Comparison of ENCODE assay signal across 1 cellular context in the genomic region with DNA sequence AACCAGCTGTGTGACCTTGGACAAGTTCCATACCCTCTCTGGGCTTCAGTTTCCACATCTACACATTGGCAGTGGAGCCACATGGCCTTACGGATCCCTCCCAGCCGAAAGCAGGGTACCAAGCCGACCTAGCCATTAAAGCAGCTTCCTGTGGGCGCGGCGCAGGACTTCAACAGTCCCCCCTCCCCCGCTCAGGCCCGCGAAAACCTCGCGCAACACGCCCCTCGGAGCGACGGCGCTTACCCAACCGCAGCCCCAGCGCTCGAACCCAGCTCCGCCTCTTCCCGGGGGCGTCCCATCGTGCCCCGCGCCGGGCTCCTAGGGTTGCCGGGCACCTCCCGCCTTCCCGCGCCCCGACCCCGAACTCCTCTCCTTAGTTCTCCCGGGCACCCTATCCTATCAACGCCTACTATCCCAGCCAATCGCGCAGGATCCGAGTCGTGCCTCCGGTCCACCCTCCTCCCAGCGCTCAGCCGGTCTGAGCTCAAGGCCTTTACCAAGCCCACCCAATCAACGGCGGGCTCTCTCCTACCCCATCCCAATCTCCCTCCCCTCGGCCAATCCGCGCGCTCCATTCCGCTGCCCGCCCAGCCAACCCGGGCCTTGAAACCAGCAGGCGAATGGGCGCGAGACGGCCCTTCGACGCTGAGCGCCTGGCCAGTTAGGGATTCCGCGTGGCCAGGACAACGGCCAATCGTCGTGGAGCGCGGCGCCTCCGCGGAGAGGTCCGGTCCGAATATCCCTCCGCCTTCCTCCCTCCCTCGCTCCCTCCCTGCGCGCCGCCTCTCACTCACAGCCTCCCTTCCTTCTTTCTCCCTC.
TF ChIP-seq lines count a peak whose summit lies in the region.

A gene (plus strand): TSS at position 767 of the 819 bp plus-strand sequence. CDS start 326 bp downstream, outside the sequence.

TF ChIP-seq in HEK293, 187 proteins besides CTCF, POLR2A, EP300 and RAD21 (continued from another document and continues in another):
- TF ChIP-seq, protein P1, sequence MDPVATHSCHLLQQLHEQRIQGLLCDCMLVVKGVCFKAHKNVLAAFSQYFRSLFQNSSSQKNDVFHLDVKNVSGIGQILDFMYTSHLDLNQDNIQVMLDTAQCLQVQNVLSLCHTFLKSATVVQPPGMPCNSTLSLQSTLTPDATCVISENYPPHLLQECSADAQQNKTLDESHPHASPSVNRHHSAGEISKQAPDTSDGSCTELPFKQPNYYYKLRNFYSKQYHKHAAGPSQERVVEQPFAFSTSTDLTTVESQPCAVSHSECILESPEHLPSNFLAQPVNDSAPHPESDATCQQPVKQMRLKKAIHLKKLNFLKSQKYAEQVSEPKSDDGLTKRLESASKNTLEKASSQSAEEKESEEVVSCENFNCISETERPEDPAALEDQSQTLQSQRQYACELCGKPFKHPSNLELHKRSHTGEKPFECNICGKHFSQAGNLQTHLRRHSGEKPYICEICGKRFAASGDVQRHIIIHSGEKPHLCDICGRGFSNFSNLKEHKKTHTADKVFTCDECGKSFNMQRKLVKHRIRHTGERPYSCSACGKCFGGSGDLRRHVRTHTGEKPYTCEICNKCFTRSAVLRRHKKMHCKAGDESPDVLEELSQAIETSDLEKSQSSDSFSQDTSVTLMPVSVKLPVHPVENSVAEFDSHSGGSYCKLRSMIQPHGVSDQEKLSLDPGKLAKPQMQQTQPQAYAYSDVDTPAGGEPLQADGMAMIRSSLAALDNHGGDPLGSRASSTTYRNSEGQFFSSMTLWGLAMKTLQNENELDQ (tag by site-specific recombination; IDR thresholded peaks at IDR 0.05; ENCODE audit: low read depth): no peak
- TF ChIP-seq, protein P2, sequence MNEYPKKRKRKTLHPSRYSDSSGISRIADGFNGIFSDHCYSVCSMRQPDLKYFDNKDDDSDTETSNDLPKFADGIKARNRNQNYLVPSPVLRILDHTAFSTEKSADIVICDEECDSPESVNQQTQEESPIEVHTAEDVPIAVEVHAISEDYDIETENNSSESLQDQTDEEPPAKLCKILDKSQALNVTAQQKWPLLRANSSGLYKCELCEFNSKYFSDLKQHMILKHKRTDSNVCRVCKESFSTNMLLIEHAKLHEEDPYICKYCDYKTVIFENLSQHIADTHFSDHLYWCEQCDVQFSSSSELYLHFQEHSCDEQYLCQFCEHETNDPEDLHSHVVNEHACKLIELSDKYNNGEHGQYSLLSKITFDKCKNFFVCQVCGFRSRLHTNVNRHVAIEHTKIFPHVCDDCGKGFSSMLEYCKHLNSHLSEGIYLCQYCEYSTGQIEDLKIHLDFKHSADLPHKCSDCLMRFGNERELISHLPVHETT (tag by site-specific recombination; IDR thresholded peaks at IDR 0.05): peak; percentile 98
- TF ChIP-seq ZNF248 (tag by site-specific recombination; IDR thresholded peaks at IDR 0.05) (no peak), ZSCAN30 (tag by site-specific recombination; IDR thresholded peaks at IDR 0.05) (peak; percentile 77; the same call in 1 of the 2 replicates), RBAK (tag by site-specific recombination; IDR thresholded peaks at IDR 0.05) (no peak), ZNF777 (tag by site-specific recombination; IDR thresholded peaks at IDR 0.05; ENCODE audit: borderline replicate concordance) (no peak), YY1 (tag by site-specific recombination; IDR thresholded peaks at IDR 0.05) (peak; percentile 70; the same call in 1 of the 2 replicates), EGR2 (tag by site-specific recombination; IDR thresholded peaks at IDR 0.05; ENCODE audit: low read depth) (peak; percentile 85), SETDB1 (IDR thresholded peaks at IDR 0.05; ENCODE audit: insufficient read length, low read length) (no peak), ZNF426 (tag by site-specific recombination; IDR thresholded peaks at IDR 0.05) (no peak), ZNF133 (tag by site-specific recombination; IDR thresholded peaks at IDR 0.05) (no peak), ZNF19 (tag by site-specific recombination; IDR thresholded peaks at IDR 0.05; ENCODE audit: low read depth) (no peak), OVOL3 (tag by site-specific recombination; IDR thresholded peaks at IDR 0.05) (peak; percentile 69; the same call in 1 of the 2 replicates), ZNF146 (tag by site-specific recombination; IDR thresholded peaks at IDR 0.05) (peak; percentile 92), ZNF350 (tag by site-specific recombination; IDR thresholded peaks at IDR 0.05) (no peak; the same call in 1 of the 2 replicates), TRIM28 (IDR thresholded peaks at IDR 0.05; ENCODE audit: borderline replicate concordance, low read length) (no peak), ZNF514 (tag by site-specific recombination; IDR thresholded peaks at IDR 0.05) (no peak), ZNF157 (tag by site-specific recombination; IDR thresholded peaks at IDR 0.05) (no peak), ZNF529 (tag by site-specific recombination; IDR thresholded peaks at IDR 0.05; ENCODE audit: insufficient replicate concordance) (no peak), ZNF114 (tag by site-specific recombination; IDR thresholded peaks at IDR 0.05) (no peak), KLF9 (tag by site-specific recombination; IDR thresholded peaks at IDR 0.05; ENCODE audit: low read depth) (peak; percentile 93), MZF1 (tag by site-specific recombination; IDR thresholded peaks at IDR 0.05; ENCODE audit: borderline replicate concordance) (no peak; the same call in 1 of the 2 replicates)
- TF ChIP-seq, protein P3, sequence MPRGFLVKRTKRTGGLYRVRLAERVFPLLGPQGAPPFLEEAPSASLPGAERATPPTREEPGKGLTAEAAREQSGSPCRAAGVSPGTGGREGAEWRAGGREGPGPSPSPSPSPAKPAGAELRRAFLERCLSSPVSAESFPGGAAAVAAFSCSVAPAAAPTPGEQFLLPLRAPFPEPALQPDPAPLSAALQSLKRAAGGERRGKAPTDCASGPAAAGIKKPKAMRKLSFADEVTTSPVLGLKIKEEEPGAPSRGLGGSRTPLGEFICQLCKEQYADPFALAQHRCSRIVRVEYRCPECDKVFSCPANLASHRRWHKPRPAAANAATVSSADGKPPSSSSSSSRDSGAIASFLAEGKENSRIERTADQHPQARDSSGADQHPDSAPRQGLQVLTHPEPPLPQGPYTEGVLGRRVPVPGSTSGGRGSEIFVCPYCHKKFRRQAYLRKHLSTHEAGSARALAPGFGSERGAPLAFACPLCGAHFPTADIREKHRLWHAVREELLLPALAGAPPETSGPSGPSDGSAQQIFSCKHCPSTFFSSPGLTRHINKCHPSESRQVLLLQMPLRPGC (tag by site-specific recombination; IDR thresholded peaks at IDR 0.05): peak; percentile 96
- TF ChIP-seq, protein P4, sequence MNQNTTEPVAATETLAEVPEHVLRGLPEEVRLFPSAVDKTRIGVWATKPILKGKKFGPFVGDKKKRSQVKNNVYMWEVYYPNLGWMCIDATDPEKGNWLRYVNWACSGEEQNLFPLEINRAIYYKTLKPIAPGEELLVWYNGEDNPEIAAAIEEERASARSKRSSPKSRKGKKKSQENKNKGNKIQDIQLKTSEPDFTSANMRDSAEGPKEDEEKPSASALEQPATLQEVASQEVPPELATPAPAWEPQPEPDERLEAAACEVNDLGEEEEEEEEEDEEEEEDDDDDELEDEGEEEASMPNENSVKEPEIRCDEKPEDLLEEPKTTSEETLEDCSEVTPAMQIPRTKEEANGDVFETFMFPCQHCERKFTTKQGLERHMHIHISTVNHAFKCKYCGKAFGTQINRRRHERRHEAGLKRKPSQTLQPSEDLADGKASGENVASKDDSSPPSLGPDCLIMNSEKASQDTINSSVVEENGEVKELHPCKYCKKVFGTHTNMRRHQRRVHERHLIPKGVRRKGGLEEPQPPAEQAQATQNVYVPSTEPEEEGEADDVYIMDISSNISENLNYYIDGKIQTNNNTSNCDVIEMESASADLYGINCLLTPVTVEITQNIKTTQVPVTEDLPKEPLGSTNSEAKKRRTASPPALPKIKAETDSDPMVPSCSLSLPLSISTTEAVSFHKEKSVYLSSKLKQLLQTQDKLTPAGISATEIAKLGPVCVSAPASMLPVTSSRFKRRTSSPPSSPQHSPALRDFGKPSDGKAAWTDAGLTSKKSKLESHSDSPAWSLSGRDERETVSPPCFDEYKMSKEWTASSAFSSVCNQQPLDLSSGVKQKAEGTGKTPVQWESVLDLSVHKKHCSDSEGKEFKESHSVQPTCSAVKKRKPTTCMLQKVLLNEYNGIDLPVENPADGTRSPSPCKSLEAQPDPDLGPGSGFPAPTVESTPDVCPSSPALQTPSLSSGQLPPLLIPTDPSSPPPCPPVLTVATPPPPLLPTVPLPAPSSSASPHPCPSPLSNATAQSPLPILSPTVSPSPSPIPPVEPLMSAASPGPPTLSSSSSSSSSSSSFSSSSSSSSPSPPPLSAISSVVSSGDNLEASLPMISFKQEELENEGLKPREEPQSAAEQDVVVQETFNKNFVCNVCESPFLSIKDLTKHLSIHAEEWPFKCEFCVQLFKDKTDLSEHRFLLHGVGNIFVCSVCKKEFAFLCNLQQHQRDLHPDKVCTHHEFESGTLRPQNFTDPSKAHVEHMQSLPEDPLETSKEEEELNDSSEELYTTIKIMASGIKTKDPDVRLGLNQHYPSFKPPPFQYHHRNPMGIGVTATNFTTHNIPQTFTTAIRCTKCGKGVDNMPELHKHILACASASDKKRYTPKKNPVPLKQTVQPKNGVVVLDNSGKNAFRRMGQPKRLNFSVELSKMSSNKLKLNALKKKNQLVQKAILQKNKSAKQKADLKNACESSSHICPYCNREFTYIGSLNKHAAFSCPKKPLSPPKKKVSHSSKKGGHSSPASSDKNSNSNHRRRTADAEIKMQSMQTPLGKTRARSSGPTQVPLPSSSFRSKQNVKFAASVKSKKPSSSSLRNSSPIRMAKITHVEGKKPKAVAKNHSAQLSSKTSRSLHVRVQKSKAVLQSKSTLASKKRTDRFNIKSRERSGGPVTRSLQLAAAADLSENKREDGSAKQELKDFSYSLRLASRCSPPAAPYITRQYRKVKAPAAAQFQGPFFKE (tag by site-specific recombination; IDR thresholded peaks at IDR 0.05; ENCODE audit: borderline replicate concordance): no peak
- TF ChIP-seq, protein P5, sequence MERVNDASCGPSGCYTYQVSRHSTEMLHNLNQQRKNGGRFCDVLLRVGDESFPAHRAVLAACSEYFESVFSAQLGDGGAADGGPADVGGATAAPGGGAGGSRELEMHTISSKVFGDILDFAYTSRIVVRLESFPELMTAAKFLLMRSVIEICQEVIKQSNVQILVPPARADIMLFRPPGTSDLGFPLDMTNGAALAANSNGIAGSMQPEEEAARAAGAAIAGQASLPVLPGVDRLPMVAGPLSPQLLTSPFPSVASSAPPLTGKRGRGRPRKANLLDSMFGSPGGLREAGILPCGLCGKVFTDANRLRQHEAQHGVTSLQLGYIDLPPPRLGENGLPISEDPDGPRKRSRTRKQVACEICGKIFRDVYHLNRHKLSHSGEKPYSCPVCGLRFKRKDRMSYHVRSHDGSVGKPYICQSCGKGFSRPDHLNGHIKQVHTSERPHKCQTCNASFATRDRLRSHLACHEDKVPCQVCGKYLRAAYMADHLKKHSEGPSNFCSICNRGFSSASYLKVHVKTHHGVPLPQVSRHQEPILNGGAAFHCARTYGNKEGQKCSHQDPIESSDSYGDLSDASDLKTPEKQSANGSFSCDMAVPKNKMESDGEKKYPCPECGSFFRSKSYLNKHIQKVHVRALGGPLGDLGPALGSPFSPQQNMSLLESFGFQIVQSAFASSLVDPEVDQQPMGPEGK (tag by site-specific recombination; IDR thresholded peaks at IDR 0.05): peak; percentile 96
- TF ChIP-seq, protein P6, sequence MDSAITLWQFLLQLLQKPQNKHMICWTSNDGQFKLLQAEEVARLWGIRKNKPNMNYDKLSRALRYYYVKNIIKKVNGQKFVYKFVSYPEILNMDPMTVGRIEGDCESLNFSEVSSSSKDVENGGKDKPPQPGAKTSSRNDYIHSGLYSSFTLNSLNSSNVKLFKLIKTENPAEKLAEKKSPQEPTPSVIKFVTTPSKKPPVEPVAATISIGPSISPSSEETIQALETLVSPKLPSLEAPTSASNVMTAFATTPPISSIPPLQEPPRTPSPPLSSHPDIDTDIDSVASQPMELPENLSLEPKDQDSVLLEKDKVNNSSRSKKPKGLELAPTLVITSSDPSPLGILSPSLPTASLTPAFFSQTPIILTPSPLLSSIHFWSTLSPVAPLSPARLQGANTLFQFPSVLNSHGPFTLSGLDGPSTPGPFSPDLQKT (IDR thresholded peaks at IDR 0.05; ENCODE audit: borderline replicate concordance, low read depth, low read length): no peak
- TF ChIP-seq, protein P7, sequence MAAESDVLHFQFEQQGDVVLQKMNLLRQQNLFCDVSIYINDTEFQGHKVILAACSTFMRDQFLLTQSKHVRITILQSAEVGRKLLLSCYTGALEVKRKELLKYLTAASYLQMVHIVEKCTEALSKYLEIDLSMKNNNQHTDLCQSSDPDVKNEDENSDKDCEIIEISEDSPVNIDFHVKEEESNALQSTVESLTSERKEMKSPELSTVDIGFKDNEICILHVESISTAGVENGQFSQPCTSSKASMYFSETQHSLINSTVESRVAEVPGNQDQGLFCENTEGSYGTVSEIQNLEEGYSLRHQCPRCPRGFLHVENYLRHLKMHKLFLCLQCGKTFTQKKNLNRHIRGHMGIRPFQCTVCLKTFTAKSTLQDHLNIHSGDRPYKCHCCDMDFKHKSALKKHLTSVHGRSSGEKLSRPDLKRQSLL (tag by site-specific recombination; IDR thresholded peaks at IDR 0.05): peak; percentile 56
- TF ChIP-seq, protein P8, sequence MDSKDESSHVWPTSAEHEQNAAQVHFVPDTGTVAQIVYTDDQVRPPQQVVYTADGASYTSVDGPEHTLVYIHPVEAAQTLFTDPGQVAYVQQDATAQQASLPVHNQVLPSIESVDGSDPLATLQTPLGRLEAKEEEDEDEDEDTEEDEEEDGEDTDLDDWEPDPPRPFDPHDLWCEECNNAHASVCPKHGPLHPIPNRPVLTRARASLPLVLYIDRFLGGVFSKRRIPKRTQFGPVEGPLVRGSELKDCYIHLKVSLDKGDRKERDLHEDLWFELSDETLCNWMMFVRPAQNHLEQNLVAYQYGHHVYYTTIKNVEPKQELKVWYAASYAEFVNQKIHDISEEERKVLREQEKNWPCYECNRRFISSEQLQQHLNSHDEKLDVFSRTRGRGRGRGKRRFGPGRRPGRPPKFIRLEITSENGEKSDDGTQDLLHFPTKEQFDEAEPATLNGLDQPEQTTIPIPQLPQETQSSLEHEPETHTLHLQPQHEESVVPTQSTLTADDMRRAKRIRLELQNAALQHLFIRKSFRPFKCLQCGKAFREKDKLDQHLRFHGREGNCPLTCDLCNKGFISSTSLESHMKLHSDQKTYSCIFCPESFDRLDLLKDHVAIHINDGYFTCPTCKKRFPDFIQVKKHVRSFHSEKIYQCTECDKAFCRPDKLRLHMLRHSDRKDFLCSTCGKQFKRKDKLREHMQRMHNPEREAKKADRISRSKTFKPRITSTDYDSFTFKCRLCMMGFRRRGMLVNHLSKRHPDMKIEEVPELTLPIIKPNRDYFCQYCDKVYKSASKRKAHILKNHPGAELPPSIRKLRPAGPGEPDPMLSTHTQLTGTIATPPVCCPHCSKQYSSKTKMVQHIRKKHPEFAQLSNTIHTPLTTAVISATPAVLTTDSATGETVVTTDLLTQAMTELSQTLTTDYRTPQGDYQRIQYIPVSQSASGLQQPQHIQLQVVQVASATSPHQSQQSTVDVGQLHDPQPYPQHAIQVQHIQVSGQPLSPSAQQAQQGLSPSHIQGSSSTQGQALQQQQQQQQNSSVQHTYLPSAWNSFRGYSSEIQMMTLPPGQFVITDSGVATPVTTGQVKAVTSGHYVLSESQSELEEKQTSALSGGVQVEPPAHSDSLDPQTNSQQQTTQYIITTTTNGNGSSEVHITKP (tag by site-specific recombination; IDR thresholded peaks at IDR 0.05): peak; percentile 58; the same call in 1 of the 2 replicates
